23 cellular contexts compared by ENCODE assay signal in genomic region chrX:18810416-18810815, GRCh38.
"Had no signal": no experiment of that assay in that cellular context is flagged by ENCODE, and none has a peak within 500 bp of the region (broad histone marks: within the 10 kb centered on the region; RNA-seq: fewer than 3 reads in every experiment).

No MANE protein-coding gene starts in this region.

- H3K4me3 ChIP-seq: ascending aorta, cardiac muscle cell, Peyer's patch, SK-N-MC had no signal

- H3K4me1 ChIP-seq: ascending aorta, Peyer's patch had no signal

- DNase-seq: activated CD4-positive, alpha-beta T cell treated with anti-CD3 and anti-CD28 coated beads, Interleukin-2, amount 10 ng/mL, durations not matched to agents 24 days and 14 days; activated CD4-positive, alpha-beta T cell treated with anti-CD3 and anti-CD28 coated beads, Interleukin-2, amount 50 U/mL, for 4 hours; activated CD8-positive, alpha-beta T cell treated with anti-CD3 and anti-CD28 coated beads for 36 hours; activated gamma-delta T cell; activated naive CD4-positive, alpha-beta T cell treated with Interleukin-2 at 50 U/mL for 16 hours; activated naive CD8-positive, alpha-beta T cell treated with anti-CD3 and anti-CD28 coated beads, Interleukin-2, amount 10 ng/mL, durations not matched to agents 7 days and 5 days; activated T-cell treated with anti-CD3 and anti-CD28 coated beads, Interleukin-2, amount 50 U/mL, for 24 hours; amygdala; NCI-H1105; NCI-H1417 treated with DMSO at 0.1 percent for 48 hours; NCI-H1694; NCI-H1930; NCI-H2081 treated with DMSO at 0.1 percent for 48 hours; NCI-H345; NCI-H524 treated with DMSO at 0.1 percent for 48 hours; NCI-H748 treated with DMSO at 0.1 percent for 48 hours; NK-92 treated with Interleukin-12 subunit alpha and Interleukin-12 subunit beta, amount 100 ng/mL, for 24 hours; PC-3; Peyer's patch; Right ventricle myocardium superior had no signal

- H3K27me3 ChIP-seq: ascending aorta, cardiac muscle cell, Peyer's patch had no signal

- H3K9me3 ChIP-seq: ascending aorta, Peyer's patch had no signal

- H3K36me3 ChIP-seq: ascending aorta, cardiac muscle cell, Peyer's patch had no signal

- ATAC-seq: activated CD8-positive, alpha-beta T cell treated with anti-CD3 and anti-CD28 coated beads for 36 hours; PC-3 had no signal

- H3K27ac ChIP-seq: ascending aorta, cardiac muscle cell, Peyer's patch, SK-N-MC had no signal
